Comparison of ENCODE assay signal across 2 cellular contexts in genomic region chr6:29014729-29015608, GRCh38.
TF ChIP-seq lines count a peak whose summit lies in the region.

No MANE protein-coding gene starts in this region.

TF ChIP-seq in GM23338, 12 proteins besides CTCF, POLR2A, EP300 and RAD21:
- TF ChIP-seq EZH2phosphoT487 (IDR thresholded peaks at IDR 0.05; ENCODE audit: unreplicated experiment), result no peak
- no peak for TF ChIP-seq ZNF462 (CRISPR knock-in tag; IDR thresholded peaks at IDR 0.05)
- no peak for TF ChIP-seq NANOG (IDR thresholded peaks at IDR 0.05; ENCODE audit: borderline replicate concordance)
- no peak for TF ChIP-seq ETS1 (IDR thresholded peaks at IDR 0.05)
- no peak for TF ChIP-seq REST (IDR thresholded peaks at IDR 0.05; ENCODE audit: unreplicated experiment)
- no peak for TF ChIP-seq ZNF114 (CRISPR knock-in tag; IDR thresholded peaks at IDR 0.05)
- TF ChIP-seq EZH2 (IDR thresholded peaks at IDR 0.05; ENCODE audit: low read depth, unreplicated experiment), result no peak
- no peak for TF ChIP-seq JUNB (IDR thresholded peaks at IDR 0.05; ENCODE audit: unreplicated experiment)
- no peak for TF ChIP-seq POLR2AphosphoS5 (IDR thresholded peaks at IDR 0.05; ENCODE audit: low read depth)
- TF ChIP-seq STAT1 (IDR thresholded peaks at IDR 0.05; ENCODE audit: unreplicated experiment), result no peak
- no peak for TF ChIP-seq CREB1 (CRISPR knock-in tag; IDR thresholded peaks at IDR 0.05; ENCODE audit: low read depth)
- TF ChIP-seq ZNF331 (CRISPR knock-in tag; IDR thresholded peaks at IDR 0.05; ENCODE audit: low read depth), result no peak
TF ChIP-seq in GM23338: peak in this region for 0.

TF ChIP-seq in K562, 482 proteins besides CTCF, POLR2A, EP300 and RAD21:
- peak; percentile 96 for TF ChIP-seq ZBTB33 (CRISPR knock-in tag; IDR thresholded peaks at IDR 0.05)
- no peak for TF ChIP-seq RBM14 (IDR thresholded peaks at IDR 0.05; ENCODE audit: borderline replicate concordance, insufficient read depth, low read depth, low read length)
- TF ChIP-seq CHAMP1 (IDR thresholded peaks at IDR 0.05), result peak; percentile 53; the same call in 1 of the 2 replicates
TF ChIP-seq in K562: peak in this region for 2.
